In genomic region chr3:46924921-46925584, GRCh38 we compare ENCODE assay signal across 20 cellular contexts. TPM values are rescaled to one million over a fixed set of nuclear protein-coding genes. Genes with fewer than 3 reads are reported as not detected.
DNase-seq lines count a peak whose midpoint lies in the region; ATAC-seq and TF ChIP-seq lines count a peak whose summit lies in the region.
"Had no signal": no experiment of that assay in that cellular context is flagged by ENCODE, and none has a peak within 500 bp of the region (broad histone marks: within the 10 kb centered on the region; RNA-seq: fewer than 3 reads in every experiment).

No MANE protein-coding gene starts in this region.

- CTCF ChIA-PET in GM10248 (lab: Yijun Ruan, JAX), result interaction anchor here (1.6 to 3.8 kb wide), 6 partner anchors 9 to 48 kb away, joined by 3 to 24 read pairs (median 12); no protein-coding TSS in a partner anchor

- H3K27me3 ChIP-seq in heart right ventricle (no peaks in the 10 kb centered on the region), neutrophil (no peaks in the 10 kb centered on the region)
- H3K27me3 ChIP-seq: suprapubic skin had no signal

- POLR2A ChIA-PET in GM10248 (lab: Yijun Ruan, JAX), result no interaction called here

- peaks cover 0 to 80% (median 46%) of the 10 kb centered on the region in 9 donors for H3K36me3 ChIP-seq in heart right ventricle
- peaks cover 37% of the 10 kb centered on the region for H3K36me3 ChIP-seq in neutrophil

- no peak for TF ChIP-seq CTCF in heart right ventricle (IDR thresholded peaks at IDR 0.05)
- no peak for TF ChIP-seq CTCF in coronary artery (IDR thresholded peaks at IDR 0.05)
- TF ChIP-seq CTCF in neutrophil (IDR thresholded peaks at IDR 0.05), result no peak
- no peak for TF ChIP-seq CTCF in foreskin fibroblast (IDR thresholded peaks at IDR 0.05; ENCODE audit: low read depth, low read length)
- no peak for TF ChIP-seq CTCF in GM10248 (IDR thresholded peaks at IDR 0.05; ENCODE audit: control extremely low read depth, extremely low read depth, low read depth, missing control alignments)

- H3K4me1 ChIP-seq in heart right ventricle (peaks cover 17 to 73% (median 64%) of the 10 kb centered on the region in 9 donors), neutrophil (ENCODE audit: control insufficient read depth in 1 of 2, insufficient read depth in 1 of 2, low read depth in 1 of 2, low read length in 1 of 2) (peaks cover 59 to 61% of the 10 kb centered on the region in 2 experiments)

- H3K9me3 ChIP-seq in heart right ventricle (no peaks in the 10 kb centered on the region), neutrophil (no peaks in the 10 kb centered on the region)
- H3K9me3 ChIP-seq: suprapubic skin had no signal

- H3K4me3 ChIP-seq in heart right ventricle, result no peak overlapping the region
- H3K4me3 ChIP-seq in coronary artery, result no peak overlapping the region
- no peak overlapping the region for H3K4me3 ChIP-seq in neutrophil (ENCODE audit: low read depth in 1 of 2, low read length in 1 of 2)
- no peak overlapping the region for H3K4me3 ChIP-seq in foreskin fibroblast (ENCODE audit: low read depth in 1 of 2, low read length in 2 of 2)
- H3K4me3 ChIP-seq: smooth muscle cell, suprapubic skin had no signal

- H3K27ac ChIP-seq in heart right ventricle (peak overlapping the region in 7 of 10 donors; percentile 53 to 83 (median 75)), coronary artery (peak overlapping the region; percentile 66 to 72), neutrophil (peak overlapping the region; percentile 86)
- H3K27ac ChIP-seq: suprapubic skin had no signal

- ATAC-seq in heart right ventricle (peak in 1 of 8 donors; percentile 10), left cardiac atrium (no peak), HG03378 (IDR thresholded peaks at IDR 0.05; ENCODE audit: unreplicated experiment) (no peak)

- intact Hi-C loops in heart right ventricle (cut with DNase I), result loop anchor here in 7 of 10 donors (2.0 to 10.0 kb wide), 6 partner anchors 52 to 400 kb away; partner anchors contain the start of genes CCDC12 (in 2 of the 7) and NBEAL2 (in 2 of the 7)
- intact Hi-C loops in left cardiac atrium (cut with DNase I), result loop anchor here (5.0 to 10.0 kb wide), 3 partner anchors 47 to 460 kb away; partner anchors contain the start of gene PTPN23 (in 1 of the 2)

- DNase-seq in heart right ventricle (no peak), left cardiac atrium (no peak), coronary artery (ENCODE audit: low spot score) (no peak), foreskin fibroblast (no peak), NCI-H128 (lab: John Stamatoyannopoulos, UW; ENCODE audit: unreplicated experiment) (no peak), GM10248 (ENCODE audit: extremely low spot score) (no peak)
- DNase-seq: activated naive CD4-positive, alpha-beta T cell treated with anti-CD3 and anti-CD28 coated beads for 36 hours; DMS153; H7; Kasumi-1; kidney glomerular epithelial cell; NCI-H1694 treated with DMSO at 0.1 percent for 48 hours; NCI-H510A treated with DMSO at 0.1 percent for 48 hours; nephron progenitor cell; T-helper 9 cell had no signal

- 70 to 83% methylated on average over 10 of the region's 10 CpGs for WGBS in heart right ventricle, 2 donors

RNA-seq across cellular contexts. Expression of gene PTH1R, which starts 47.5 kb away (rescaled TPM):
- total RNA-seq in heart right ventricle, result 10 to 100 TPM in 2 of 10 donors, 1 to 10 TPM in 8; 1.5 to 18.5 (median 3.0) TPM
- 10 to 100 TPM; 12.8 to 89.8 TPM for polyA plus RNA-seq in heart right ventricle
- total RNA-seq in left cardiac atrium, result 10 to 100 TPM in 1 of 2 donors, 1 to 10 TPM in 1; 5.4 to 10.0 TPM
- total RNA-seq: activated CD8-positive, alpha-beta memory T cell treated with anti-CD3 and anti-CD28 coated beads for 36 hours; activated naive CD4-positive, alpha-beta T cell treated with anti-CD3 and anti-CD28 coated beads for 36 hours had no signal

RNA-seq across cellular contexts. Expression of gene CCDC12, which starts 51.5 kb away (rescaled TPM):
- total RNA-seq in heart right ventricle, result 10 to 100 TPM; 28.8 to 39.9 (median 33.3) TPM
- 100 to 1,000 TPM in 1 of 2 donors, 10 to 100 TPM in 1; 86.1 to 137 TPM for polyA plus RNA-seq in heart right ventricle
- total RNA-seq in left cardiac atrium, result 10 to 100 TPM; 24.2 to 38.4 TPM

RNA-seq across cellular contexts. Expression of gene NBEAL2, which starts 54.4 kb away (rescaled TPM):
- total RNA-seq in heart right ventricle (10 to 100 TPM in 7 of 10 donors, 1 to 10 TPM in 3; 7.6 to 23.1 (median 10.8) TPM), left cardiac atrium (10 to 100 TPM; 17.1 to 23.9 TPM)
- 10 to 100 TPM; 44.0 to 51.1 TPM for polyA plus RNA-seq in heart right ventricle
